ENCODE assay signal across 7 cellular contexts in the genomic region with DNA sequence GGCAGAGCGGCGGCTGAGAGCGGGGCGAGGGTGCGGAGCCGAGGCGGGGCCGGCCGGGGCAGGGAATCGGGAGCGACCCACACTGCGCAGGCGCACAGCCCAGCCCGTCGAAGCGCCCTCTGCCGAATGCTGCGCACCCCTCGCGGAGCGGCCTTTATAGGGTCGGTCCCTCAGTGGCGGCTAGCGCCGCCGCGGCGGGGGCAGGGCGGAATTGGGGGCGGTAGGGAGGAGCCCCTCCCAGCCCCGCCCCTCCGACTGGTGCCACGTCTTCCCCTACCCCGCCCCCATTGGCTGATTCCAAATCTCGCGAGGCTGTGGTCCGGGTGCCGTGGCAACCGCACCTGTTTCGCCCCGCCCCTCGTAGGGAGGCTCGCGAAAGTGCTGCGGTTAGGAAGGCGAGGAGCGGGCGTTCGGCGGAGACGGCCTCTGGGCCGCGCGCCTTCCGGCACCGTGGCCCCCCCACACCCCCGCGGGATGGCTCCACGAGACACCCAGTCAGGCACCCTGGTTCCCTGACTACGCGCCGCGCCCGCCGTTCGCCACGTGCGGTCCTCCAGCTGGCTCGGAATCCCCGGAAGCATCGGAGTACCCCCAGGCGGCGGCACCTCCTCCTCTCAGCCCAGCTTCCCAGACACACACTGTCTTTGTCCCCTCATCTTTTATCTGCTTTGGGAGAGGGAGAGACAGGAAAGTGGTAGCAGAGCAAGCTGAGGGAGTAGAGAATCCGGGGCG.
DNase-seq lines count a peak whose midpoint lies in the region; ATAC-seq and TF ChIP-seq lines count a peak whose summit lies in the region.

Gene EHD1, minus strand, starts transcription at position 128 of the 732 bp plus-strand sequence. CDS start 157 bp downstream, outside the sequence.

- H3K4me3 ChIP-seq in retinal pigment epithelial cell (ENCODE audit: low read length): peak within 1 kb of the TSS; percentile 95

- ATAC-seq in GM18508 (IDR thresholded peaks at IDR 0.05; ENCODE audit: insufficient read depth, unreplicated experiment) (peak; percentile 41), HG03025 (IDR thresholded peaks at IDR 0.05; ENCODE audit: low FRiP score, unreplicated experiment) (peak; percentile 74)

- peak; percentile 58 for TF ChIP-seq CTCF in retinal pigment epithelial cell (conservative IDR thresholded peaks at IDR 0.05; ENCODE audit: low read depth, low read length)

- DNase-seq in NCI-H2029 treated with DMSO at 0.1 percent for 48 hours (lab: John Stamatoyannopoulos, UW) (peak; percentile 90), T-helper 9 cell (peak; percentile 100), astrocyte of the hippocampus (ENCODE audit: low read depth, low spot score) (peak; percentile 99), hippocampal formation (lab: John Stamatoyannopoulos, UW) (peak; percentile 98), retinal pigment epithelial cell (ENCODE audit: low read depth) (peak; percentile 86)

Comparison
In these comparisons a context has a peak if more than half of its experiments do, and no peak if none do; other contexts are left out.
1. Peak in every context shown above with its lines: DNase-seq, ATAC-seq and H3K4me3 ChIP-seq.